ENCODE assay signal across 12 cellular contexts in genomic region chr5:150131978-150132694, GRCh38. TPM values are rescaled to one million over a fixed set of nuclear protein-coding genes. Genes with fewer than 3 reads are reported as not detected.
A peak's percentile ranks its signal among the peaks of the same experiment; 100 is the strongest.
DNase-seq lines count a peak whose midpoint lies in the region; ATAC-seq and TF ChIP-seq lines count a peak whose summit lies in the region.
"Had no signal": no experiment of that assay in that cellular context is flagged by ENCODE, and none has a peak within 500 bp of the region (broad histone marks: within the 10 kb centered on the region; RNA-seq: fewer than 3 reads in every experiment).

No MANE protein-coding gene starts in this region.

- H3K4me1 Mint-ChIP-seq in osteocyte (ENCODE audit: unreplicated experiment) (peaks cover 73% of the 10 kb centered on the region), glutamatergic neuron (ENCODE audit: low read depth, unreplicated experiment) (peaks cover 3% of the 10 kb centered on the region)
- H3K4me1 Mint-ChIP-seq: B cell had no signal

- no peak overlapping the region for H3K4me3 ChIP-seq in AG10803 (ENCODE audit: low read length)

- TF ChIP-seq CTCF in AG10803 (conservative IDR thresholded peaks at IDR 0.05; ENCODE audit: low read length) = no peak
- TF ChIP-seq CTCF in osteocyte (IDR thresholded peaks at IDR 0.05) = no peak
- TF ChIP-seq CTCF in glutamatergic neuron (IDR thresholded peaks at IDR 0.05; ENCODE audit: partially characterized antibody, unreplicated experiment) = no peak

- no peaks in the 10 kb centered on the region for H3K27me3 Mint-ChIP-seq in osteocyte (ENCODE audit: unreplicated experiment)
- peaks cover 16% of the 10 kb centered on the region for H3K27me3 Mint-ChIP-seq in glutamatergic neuron (ENCODE audit: unreplicated experiment)
- H3K27me3 Mint-ChIP-seq: B cell, naive B cell had no signal

- H3K4me3 Mint-ChIP-seq in osteocyte (ENCODE audit: unreplicated experiment) = no peak overlapping the region
- no peak overlapping the region for H3K4me3 Mint-ChIP-seq in glutamatergic neuron (ENCODE audit: unreplicated experiment)
- H3K4me3 Mint-ChIP-seq: B cell, IgD-negative memory B cell, naive B cell had no signal

- H3K9me3 Mint-ChIP-seq in osteocyte (ENCODE audit: unreplicated experiment) (no peaks in the 10 kb centered on the region), glutamatergic neuron (ENCODE audit: unreplicated experiment) (peaks cover 3% of the 10 kb centered on the region)
- H3K9me3 Mint-ChIP-seq: IgD-negative memory B cell, naive B cell had no signal

- DNase-seq in AG10803 (ENCODE audit: low read depth) (peak; percentile 68), NOMO-1 treated with DMSO at 0.1 percent for 48 hours (lab: John Stamatoyannopoulos, UW; ENCODE audit: unreplicated experiment) (peak; percentile 81), fibroblast of gingiva (ENCODE audit: low read depth) (peak; percentile 65), osteocyte (ENCODE audit: extremely low spot score, unreplicated experiment) (no peak), NCI-H2171 (lab: John Stamatoyannopoulos, UW) (no peak), glutamatergic neuron (no peak)
- DNase-seq: naive B cell had no signal

- H3K36me3 Mint-ChIP-seq in osteocyte (ENCODE audit: unreplicated experiment) (peaks cover 75% of the 10 kb centered on the region), glutamatergic neuron (ENCODE audit: unreplicated experiment) (no peaks in the 10 kb centered on the region)
- H3K36me3 Mint-ChIP-seq: IgD-negative memory B cell, naive B cell had no signal

- H3K27ac Mint-ChIP-seq in osteocyte (ENCODE audit: unreplicated experiment) = peak overlapping the region; percentile 44
- no peak overlapping the region for H3K27ac Mint-ChIP-seq in glutamatergic neuron (ENCODE audit: unreplicated experiment)
- H3K27ac Mint-ChIP-seq: B cell, IgD-negative memory B cell, naive B cell had no signal

- ATAC-seq in GM18873 (IDR thresholded peaks at IDR 0.05; ENCODE audit: low FRiP score, unreplicated experiment) = no peak
- ATAC-seq in HG02885 (IDR thresholded peaks at IDR 0.05; ENCODE audit: poor library complexity, unreplicated experiment) = no peak

RNA-seq across cellular contexts. Expression of gene PDGFRB, which starts 23.5 kb away (rescaled TPM):
- 1,093 and 1,131 TPM in 2 replicates for total RNA-seq in osteocyte
- total RNA-seq in glutamatergic neuron (ENCODE audit: unreplicated experiment) = 2.9 TPM

RNA-seq across cellular contexts. Expression of gene CDX1, which starts 34.4 kb away (rescaled TPM):
- total RNA-seq in osteocyte (0.71 and 1.0 TPM in 2 replicates), glutamatergic neuron (ENCODE audit: unreplicated experiment) (not detected)
- total RNA-seq: B cell, endothelial cell of umbilical vein had no signal

RNA-seq across cellular contexts. Expression of gene CSF1R, which starts 45.8 kb away (rescaled TPM):
- total RNA-seq in osteocyte (1.1 and 1.2 TPM in 2 replicates), glutamatergic neuron (ENCODE audit: unreplicated experiment) (not detected)
- total RNA-seq: endothelial cell of umbilical vein had no signal

RNA-seq across cellular contexts. Expression of gene SLC6A7, which starts 57.7 kb away (rescaled TPM):
- not detected in 2 replicates for total RNA-seq in osteocyte
- total RNA-seq in glutamatergic neuron (ENCODE audit: unreplicated experiment) = not detected
- total RNA-seq: B cell, endothelial cell of umbilical vein had no signal

Comparison
In these comparisons a context has a peak if more than half of its experiments do, and no peak if none do; other contexts are left out.
1. DNase-seq: peak in AG10803 (single experiment), NOMO-1 treated with DMSO at 0.1 percent for 48 hours (single experiment) and fibroblast of gingiva (single experiment); none in osteocyte (single experiment), NCI-H2171 (single experiment) and glutamatergic neuron (single experiment).
2. RNA of gene PDGFRB, which starts 23.5 kb away (total RNA-seq): 1,093 to 1,131 TPM in osteocyte; 2.9 TPM in glutamatergic neuron (single experiment); every median in the first group is over 100 times any median in the second.